5 cellular contexts compared by ENCODE assay signal in the genomic region with DNA sequence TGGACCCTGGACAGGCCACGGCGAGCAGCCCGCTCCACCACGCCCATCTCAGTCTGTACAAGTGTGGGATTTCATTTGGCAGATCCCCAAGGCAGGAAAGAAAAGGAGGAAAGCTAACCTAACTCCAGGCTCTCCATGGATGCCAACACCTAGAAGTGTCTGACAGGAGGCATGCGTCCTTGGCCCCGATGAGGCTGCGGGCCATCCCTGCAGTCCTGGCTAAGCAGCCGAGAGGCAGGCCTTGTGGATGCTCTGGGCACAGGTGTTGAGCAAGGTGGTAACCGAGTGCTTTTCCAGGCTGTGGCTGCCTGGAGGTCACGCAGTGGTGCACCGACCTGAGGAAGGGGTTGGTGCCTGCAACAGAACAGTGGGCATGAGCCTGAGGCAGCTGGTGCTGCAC. TPM values are rescaled to one million over a fixed set of nuclear protein-coding genes. Genes with fewer than 3 reads are reported as not detected.
"Had no signal": no experiment of that assay in that cellular context is flagged by ENCODE, and none has a peak within 500 bp of the region (broad histone marks: within the 10 kb centered on the region; RNA-seq: fewer than 3 reads in every experiment).

No MANE protein-coding gene starts in this region.

RNA-seq across cellular contexts. Expression of a gene that starts 59.0 kb away (rescaled TPM):
- total RNA-seq: GM23338, H1, H9, HT-29, IMR-90 had no signal
- polyA plus RNA-seq: IMR-90 had no signal
